Comparison of ENCODE assay signal across 20 cellular contexts in the genomic region with DNA sequence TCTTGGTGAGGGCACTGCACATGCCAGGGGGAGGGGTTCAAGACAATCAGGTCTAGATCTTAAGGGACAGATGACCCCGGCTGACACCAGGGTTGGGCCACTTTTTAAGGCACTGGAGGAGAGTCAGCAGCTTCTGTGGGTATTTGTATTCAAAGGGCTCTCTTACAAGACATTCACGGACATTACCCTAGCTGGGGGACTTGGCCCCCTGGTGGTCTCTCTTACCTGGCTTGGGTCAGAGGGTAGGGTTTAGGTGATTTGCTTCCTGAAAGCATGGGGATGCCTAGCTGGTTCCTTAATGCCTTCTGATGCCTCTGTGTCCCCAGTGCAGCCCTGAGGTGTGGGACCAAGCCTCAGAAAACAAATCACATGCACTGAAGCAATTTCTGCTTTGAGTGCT.
"Had no signal": no experiment of that assay in that cellular context is flagged by ENCODE, and none has a peak within 500 bp of the region (broad histone marks: within the 10 kb centered on the region; RNA-seq: fewer than 3 reads in every experiment).

No MANE protein-coding gene starts in this region.

- H3K9me3 ChIP-seq: psoas muscle, testis, upper lobe of right lung had no signal

- H3K79me2 ChIP-seq: hepatocyte, parathyroid adenoma had no signal

- H3K27me3 Mint-ChIP-seq: dendritic cell treated with granulocyte-macrophage colony-stimulating factor and Interleukin-4, amounts not matched to agents 40 ng/mL and 50 ng/mL, for 4 days; stimulated activated naive CD8-positive, alpha-beta T cell treated with anti-CD3 and anti-CD28 coated beads, Interleukin-15, amount 100 ng/mL, for 72 hours had no signal

- H3K36me3 ChIP-seq: spleen, tibial nerve, upper lobe of right lung had no signal

- H3K27me3 ChIP-seq: hepatocyte, testis, tibial nerve, upper lobe of right lung had no signal

- H3K4me3 ChIP-seq: hepatocyte, psoas muscle, spleen, testis, tibial nerve, upper lobe of right lung had no signal

- H2AFZ ChIP-seq: hepatocyte, parathyroid adenoma had no signal

- H3K27ac Mint-ChIP-seq: dendritic cell treated with granulocyte-macrophage colony-stimulating factor and Interleukin-4, amounts not matched to agents 40 ng/mL and 50 ng/mL, for 4 days; naive thymus-derived CD4-positive, alpha-beta T cell; stimulated activated naive B cell treated with anti-CD40 and anti-IgM and Interleukin-4, amounts not matched to agents 10 μg/mL and 1 μg/mL and 100 μg/mL, for 72 hours had no signal

- H3K9me3 Mint-ChIP-seq: dendritic cell treated with granulocyte-macrophage colony-stimulating factor and Interleukin-4, amounts not matched to agents 40 ng/mL and 50 ng/mL, for 4 days had no signal

- H3K4me3 Mint-ChIP-seq: dendritic cell treated with granulocyte-macrophage colony-stimulating factor and Interleukin-4, amounts not matched to agents 40 ng/mL and 50 ng/mL, for 4 days; naive thymus-derived CD4-positive, alpha-beta T cell; stimulated activated naive B cell treated with anti-CD40 and anti-IgM and Interleukin-4, amounts not matched to agents 10 μg/mL and 1 μg/mL and 100 μg/mL, for 72 hours; stimulated activated naive CD8-positive, alpha-beta T cell treated with anti-CD3 and anti-CD28 coated beads, Interleukin-15, amount 100 ng/mL, for 72 hours had no signal

- H3K4me1 ChIP-seq: parathyroid adenoma, psoas muscle, spleen had no signal

- H3K9ac ChIP-seq: parathyroid adenoma had no signal

- DNase-seq: cerebellar nuclear complex; foreskin melanocyte; head of caudate nucleus; kidney glomerular epithelial cell; naive thymus-derived CD4-positive, alpha-beta T cell; nucleus accumbens; psoas muscle; spleen; stimulated activated CD4-positive, alpha-beta T cell treated with anti-CD3 and anti-CD28 coated beads, Interleukin-15, amount 100 ng/mL, for 24 hours; stimulated activated CD4-positive, alpha-beta T cell treated with anti-CD3 and anti-CD28 coated beads, Interleukin-1b, Interleukin-23, amount 100 ng/mL, for 48 hours; stimulated activated CD4-positive, alpha-beta T cell treated with anti-CD3 and anti-CD28 coated beads, Interleukin-4, amount 100 ng/mL, for 4 hours; stimulated activated naive B cell treated with anti-CD40 and anti-IgM and Interleukin-4, amounts not matched to agents 10 μg/mL and 1 μg/mL and 100 μg/mL, for 72 hours; stimulated activated naive CD8-positive, alpha-beta T cell treated with anti-CD3 and anti-CD28 coated beads, Interleukin-15, amount 100 ng/mL, for 72 hours; testis; upper lobe of right lung had no signal

- H3K4me2 ChIP-seq: hepatocyte had no signal

- ATAC-seq: naive thymus-derived CD4-positive, alpha-beta T cell; psoas muscle; sciatic nerve; stimulated activated naive B cell treated with anti-CD40 and anti-IgM and Interleukin-4, amounts not matched to agents 10 μg/mL and 1 μg/mL and 100 μg/mL, for 72 hours; stimulated activated naive CD8-positive, alpha-beta T cell treated with anti-CD3 and anti-CD28 coated beads, Interleukin-15, amount 100 ng/mL, for 72 hours; upper lobe of right lung had no signal

- H3K4me1 Mint-ChIP-seq: naive thymus-derived CD4-positive, alpha-beta T cell had no signal

- H3K36me3 Mint-ChIP-seq: naive thymus-derived CD4-positive, alpha-beta T cell had no signal

- H3K27ac ChIP-seq: hepatocyte, parathyroid adenoma, psoas muscle, spleen, testis, tibial nerve, upper lobe of right lung had no signal
